In genomic region chr5:148856009-148856367, GRCh38 we compare ENCODE assay signal across 22 cellular contexts. TPM values are rescaled to one million over a fixed set of nuclear protein-coding genes. Genes with fewer than 3 reads are reported as not detected.
DNase-seq lines count a peak whose midpoint lies in the region; ATAC-seq and TF ChIP-seq lines count a peak whose summit lies in the region.
"Had no signal": no experiment of that assay in that cellular context is flagged by ENCODE, and none has a peak within 500 bp of the region (broad histone marks: within the 10 kb centered on the region; RNA-seq: fewer than 3 reads in every experiment).

No MANE protein-coding gene starts in this region.

- no peak overlapping the region for H3K4me3 ChIP-seq in mucosa of descending colon
- no peak overlapping the region for H3K4me3 ChIP-seq in transverse colon
- H3K4me3 ChIP-seq: BLaER1 treated with 17β-estradiol and CSF1 and Interleukin-3, amounts not matched to agents 10 nM and 100 nM; coronary artery; PC-9; smooth muscle cell; tibial nerve had no signal

- TF ChIP-seq CTCF in mucosa of descending colon (IDR thresholded peaks at IDR 0.05), result no peak
- no peak for TF ChIP-seq CTCF in transverse colon (IDR thresholded peaks at IDR 0.05)

- DNase-seq in activated naive CD8-positive, alpha-beta T cell treated with anti-CD3 and anti-CD28 coated beads, Interleukin-2, amount 10 ng/mL, durations not matched to agents 7 days and 5 days, result no peak
- DNase-seq in activated naive CD8-positive, alpha-beta T cell treated with anti-CD3 and anti-CD28 coated beads for 36 hours, result no peak
- DNase-seq in T-helper 17 cell, result no peak
- peak in 2 of 3 donors; percentile 61 to 74 for DNase-seq in mucosa of descending colon
- peak; percentile 57 for DNase-seq in transverse colon
- no peak for DNase-seq in iPS-NIHi7 (ENCODE audit: extremely low spot score)
- DNase-seq: ACHN; activated effector memory CD4-positive, alpha-beta T cell treated with Interleukin-2 at 50 U/mL for 16 hours; midbrain; NCI-H1105 treated with DMSO at 0.1 percent for 48 hours; NCI-H345; PC-9; stimulated activated CD4-positive, alpha-beta T cell treated with anti-CD3 and anti-CD28 coated beads, Interleukin-2, amount 100 ng/mL, for 48 hours; stimulated activated naive CD4-positive, alpha-beta T cell had no signal

- WGBS in transverse colon (ENCODE audit: low coverage in 1 of 2), 2 donors, result 46 to 80% methylated on average over 1 to 2 of the region's 2 CpGs

- H3K9me3 ChIP-seq in T-helper 17 cell (ENCODE audit: control insufficient read depth, low read length, poor library complexity, severe bottlenecking) (no peaks in the 10 kb centered on the region), mucosa of descending colon (no peaks in the 10 kb centered on the region), transverse colon (no peaks in the 10 kb centered on the region)
- H3K9me3 ChIP-seq: tibial nerve had no signal

- no peaks in the 10 kb centered on the region for H3K36me3 Mint-ChIP-seq in activated naive CD8-positive, alpha-beta T cell treated with anti-CD3 and anti-CD28 coated beads, Interleukin-2, amount 10 ng/mL, durations not matched to agents 7 days and 5 days
- H3K36me3 Mint-ChIP-seq in activated naive CD8-positive, alpha-beta T cell treated with anti-CD3 and anti-CD28 coated beads for 36 hours, result no peaks in the 10 kb centered on the region
- no peaks in the 10 kb centered on the region for H3K36me3 Mint-ChIP-seq in T-helper 17 cell (ENCODE audit: low read depth)

- peaks cover 23% of the 10 kb centered on the region for H3K4me1 Mint-ChIP-seq in activated naive CD8-positive, alpha-beta T cell treated with anti-CD3 and anti-CD28 coated beads, Interleukin-2, amount 10 ng/mL, durations not matched to agents 7 days and 5 days
- peaks cover 2% of the 10 kb centered on the region for H3K4me1 Mint-ChIP-seq in activated naive CD8-positive, alpha-beta T cell treated with anti-CD3 and anti-CD28 coated beads for 36 hours
- peaks cover 21% of the 10 kb centered on the region for H3K4me1 Mint-ChIP-seq in T-helper 17 cell

- peak overlapping the region; percentile 47 for H3K27ac Mint-ChIP-seq in activated naive CD8-positive, alpha-beta T cell treated with anti-CD3 and anti-CD28 coated beads, Interleukin-2, amount 10 ng/mL, durations not matched to agents 7 days and 5 days
- H3K27ac Mint-ChIP-seq in activated naive CD8-positive, alpha-beta T cell treated with anti-CD3 and anti-CD28 coated beads for 36 hours, result no peak overlapping the region
- H3K27ac Mint-ChIP-seq in T-helper 17 cell, result peak overlapping the region; percentile 81
- H3K27ac Mint-ChIP-seq: activated CD4-positive, alpha-beta T cell treated with anti-CD3 and anti-CD28 coated beads, Interleukin-2, amount 10 ng/mL, durations not matched to agents 24 days and 14 days had no signal

- no peak overlapping the region for H3K27ac ChIP-seq in transverse colon
- H3K27ac ChIP-seq: BLaER1 treated with 17β-estradiol and CSF1 and Interleukin-3, amounts not matched to agents 10 nM and 100 nM; coronary artery; PC-9; tibial nerve had no signal

- H3K27me3 ChIP-seq in transverse colon, result no peaks in the 10 kb centered on the region
- H3K27me3 ChIP-seq: BLaER1 treated with 17β-estradiol and CSF1 and Interleukin-3, amounts not matched to agents 10 nM and 100 nM; tibial nerve had no signal

- POLR2A ChIA-PET in activated naive CD8-positive, alpha-beta T cell treated with anti-CD3 and anti-CD28 coated beads, Interleukin-2, amount 10 ng/mL, durations not matched to agents 7 days and 5 days (lab: Charles Lee), result no interaction called here

- no peaks in the 10 kb centered on the region for H3K9me3 Mint-ChIP-seq in activated naive CD8-positive, alpha-beta T cell treated with anti-CD3 and anti-CD28 coated beads, Interleukin-2, amount 10 ng/mL, durations not matched to agents 7 days and 5 days
- H3K9me3 Mint-ChIP-seq in activated naive CD8-positive, alpha-beta T cell treated with anti-CD3 and anti-CD28 coated beads for 36 hours, result no peaks in the 10 kb centered on the region
- H3K9me3 Mint-ChIP-seq: activated CD4-positive, alpha-beta T cell treated with anti-CD3 and anti-CD28 coated beads, Interleukin-2, amount 10 ng/mL, durations not matched to agents 24 days and 14 days; neural crest cell had no signal

- H3K4me3 Mint-ChIP-seq in activated naive CD8-positive, alpha-beta T cell treated with anti-CD3 and anti-CD28 coated beads, Interleukin-2, amount 10 ng/mL, durations not matched to agents 7 days and 5 days, result no peak overlapping the region
- no peak overlapping the region for H3K4me3 Mint-ChIP-seq in activated naive CD8-positive, alpha-beta T cell treated with anti-CD3 and anti-CD28 coated beads for 36 hours
- no peak overlapping the region for H3K4me3 Mint-ChIP-seq in T-helper 17 cell
- H3K4me3 Mint-ChIP-seq: activated CD4-positive, alpha-beta T cell treated with anti-CD3 and anti-CD28 coated beads, Interleukin-2, amount 10 ng/mL, durations not matched to agents 24 days and 14 days; neural crest cell had no signal

- ATAC-seq in activated naive CD8-positive, alpha-beta T cell treated with anti-CD3 and anti-CD28 coated beads, Interleukin-2, amount 10 ng/mL, durations not matched to agents 7 days and 5 days (ENCODE audit: low read depth), result no peak
- ATAC-seq in T-helper 17 cell (no peak), mucosa of descending colon (peak; percentile 62), GM21576 (IDR thresholded peaks at IDR 0.05; ENCODE audit: unreplicated experiment) (no peak), HG02571 (IDR thresholded peaks at IDR 0.05; ENCODE audit: unreplicated experiment) (no peak)

- in situ Hi-C loops in transverse colon (cut with MboI; ENCODE audit: low pct_ligation_motif_present in 1 of 4, low pct_unique_long_range_greater_than_20kb in 1 of 4, low sequenced_read_pairs in 3 of 4), result no loop called here

- no peak for TF ChIP-seq EP300 in transverse colon (IDR thresholded peaks at IDR 0.05; ENCODE audit: low read depth)

- H3K36me3 ChIP-seq in mucosa of descending colon (ENCODE audit: low read depth) (no peaks in the 10 kb centered on the region), transverse colon (no peaks in the 10 kb centered on the region)
- H3K36me3 ChIP-seq: tibial nerve had no signal

- intact Hi-C loops in mucosa of descending colon (cut with DNase I, micrococcal nuclease), result no loop called here
- intact Hi-C loops in transverse colon (cut with DNase I; ENCODE audit: low total_unique reads), result no loop called here

- peaks cover 23% of the 10 kb centered on the region for H3K27me3 Mint-ChIP-seq in activated naive CD8-positive, alpha-beta T cell treated with anti-CD3 and anti-CD28 coated beads, Interleukin-2, amount 10 ng/mL, durations not matched to agents 7 days and 5 days
- no peaks in the 10 kb centered on the region for H3K27me3 Mint-ChIP-seq in activated naive CD8-positive, alpha-beta T cell treated with anti-CD3 and anti-CD28 coated beads for 36 hours
- H3K27me3 Mint-ChIP-seq in T-helper 17 cell, result peaks cover 10% of the 10 kb centered on the region

- peaks cover 3% of the 10 kb centered on the region for H3K4me1 ChIP-seq in mucosa of descending colon (ENCODE audit: low read depth)
- H3K4me1 ChIP-seq in transverse colon, result peaks cover 0 to 14% (median 0%) of the 10 kb centered on the region in 4 donors

- no peak for TF ChIP-seq POLR2A in transverse colon (IDR thresholded peaks at IDR 0.05)

RNA-seq across cellular contexts. Expression of gene ADRB2, which starts 29.6 kb away (rescaled TPM):
- 1 to 10 TPM; 5.3 to 6.3 TPM for total RNA-seq in activated naive CD8-positive, alpha-beta T cell treated with anti-CD3 and anti-CD28 coated beads, Interleukin-2, amount 10 ng/mL, durations not matched to agents 7 days and 5 days
- under 1 TPM; 0.18 to 0.23 TPM for total RNA-seq in activated naive CD8-positive, alpha-beta T cell treated with anti-CD3 and anti-CD28 coated beads for 36 hours
- total RNA-seq in T-helper 17 cell, result 1 to 10 TPM; 2.9 to 5.7 TPM
- 1 to 10 TPM in 2 of 3 donors, under 1 TPM in 1; 0.41 to 3.1 (median 1.4) TPM for total RNA-seq in mucosa of descending colon
- total RNA-seq in transverse colon, result 1 to 10 TPM in 3 of 4 donors, under 1 TPM in 1; 1.00 to 3.5 (median 1.7) TPM

Comparison
In these comparisons a context has a peak if more than half of its experiments do, and no peak if none do; other contexts are left out.
1. DNase-seq: peak in mucosa of descending colon (2 of 3) and transverse colon (single experiment); none in activated naive CD8-positive, alpha-beta T cell treated with anti-CD3 and anti-CD28 coated beads, Interleukin-2, amount 10 ng/mL, durations not matched to agents 7 days and 5 days (single experiment), activated naive CD8-positive, alpha-beta T cell treated with anti-CD3 and anti-CD28 coated beads for 36 hours (single experiment), T-helper 17 cell (0 of 3) and iPS-NIHi7 (single experiment).